1 cellular context compared by ENCODE assay signal in genomic region chr19:10533656-10534386, GRCh38.
TF ChIP-seq lines count a peak whose summit lies in the region.

No MANE protein-coding gene starts in this region.

TF ChIP-seq in GM23338, 12 proteins besides CTCF, POLR2A, EP300 and RAD21 (continued from another document):
- no peak for TF ChIP-seq ZNF462 (CRISPR knock-in tag; IDR thresholded peaks at IDR 0.05)
- TF ChIP-seq EZH2phosphoT487 (IDR thresholded peaks at IDR 0.05; ENCODE audit: unreplicated experiment): no peak
- TF ChIP-seq ZNF331 (CRISPR knock-in tag; IDR thresholded peaks at IDR 0.05; ENCODE audit: low read depth): no peak
- no peak for TF ChIP-seq ETS1 (IDR thresholded peaks at IDR 0.05)
- TF ChIP-seq POLR2AphosphoS5 (IDR thresholded peaks at IDR 0.05; ENCODE audit: low read depth): no peak
- no peak for TF ChIP-seq ZNF114 (CRISPR knock-in tag; IDR thresholded peaks at IDR 0.05)
TF ChIP-seq in GM23338: peak in this region for 0.
